8 cellular contexts compared by ENCODE assay signal in genomic region chr2:205885492-205886099, GRCh38.
A peak's percentile ranks its signal among the peaks of the same experiment; 100 is the strongest.
DNase-seq lines count a peak whose midpoint lies in the region; ATAC-seq, FAIRE-seq and TF ChIP-seq lines count a peak whose summit lies in the region.

No MANE protein-coding gene starts in this region.

- DNase-seq in D721Med (ENCODE audit: insufficient read length, low spot score) (no peak), HCEC 1CT (peak; percentile 79), NCI-H82 treated with DMSO at 0.1 percent for 48 hours (lab: John Stamatoyannopoulos, UW; ENCODE audit: unreplicated experiment) (peak; percentile 35), epithelial cell of prostate (ENCODE audit: low read depth, low spot score) (peak; percentile 22), middle frontal gyrus (ENCODE audit: extremely low spot score, low spot score) (peak; percentile 27)
- DNase-seq in activated CD8-positive, alpha-beta memory T cell treated with anti-CD3 and anti-CD28 coated beads, Interleukin-2, amount 50 U/mL, for 24 hours (ENCODE audit: extremely low read depth): peak; percentile 19
- peak; percentile 87 for DNase-seq in stimulated activated CD8-positive, alpha-beta memory T cell treated with anti-CD3 and anti-CD28 coated beads, Interleukin-4, amount 100 ng/mL, for 48 hours

- no peak for FAIRE-seq in D721Med (lab: Jason Lieb, UNC)

- TF ChIP-seq CTCF in D721Med (IDR thresholded peaks at IDR 0.05; ENCODE audit: insufficient read depth, missing control alignments): peak; percentile 81

- H3K27ac ChIP-seq in epithelial cell of prostate: no peak overlapping the region

- no peak for ATAC-seq in GM21576 (IDR thresholded peaks at IDR 0.05; ENCODE audit: unreplicated experiment)
